In genomic region chr2:212728717-212729116, GRCh38 we compare ENCODE assay signal across 37 cellular contexts.
A peak's percentile ranks its signal among the peaks of the same experiment; 100 is the strongest.
DNase-seq lines count a peak whose midpoint lies in the region; ATAC-seq, FAIRE-seq and TF ChIP-seq lines count a peak whose summit lies in the region.
"Had no signal": no experiment of that assay in that cellular context is flagged by ENCODE, and none has a peak within 500 bp of the region (broad histone marks: within the 10 kb centered on the region; RNA-seq: fewer than 3 reads in every experiment).

No MANE protein-coding gene starts in this region.

- no peak overlapping the region for H3K4me3 Mint-ChIP-seq in activated CD4-positive, alpha-beta T cell treated with anti-CD3 and anti-CD28 coated beads for 36 hours
- H3K4me3 Mint-ChIP-seq in activated CD8-positive, alpha-beta memory T cell treated with anti-CD3 and anti-CD28 coated beads, Interleukin-2, amount 10 ng/mL, durations not matched to agents 7 days and 5 days: no peak overlapping the region
- H3K4me3 Mint-ChIP-seq: B cell; CD14-positive monocyte; CD4-positive, alpha-beta memory T cell; CD4-positive, alpha-beta T cell; CD8-positive, alpha-beta memory T cell; CD8-positive, alpha-beta T cell had no signal

- POLR2A ChIA-PET in HepG2 (lab: Yijun Ruan, JAX): no interaction called here
- POLR2A ChIA-PET in GM12878 (lab: Charles Lee): no interaction called here
- POLR2A ChIA-PET in activated CD4-positive, alpha-beta T cell treated with anti-CD3 and anti-CD28 coated beads for 36 hours (lab: Charles Lee): no interaction called here

- intact Hi-C loops in HepG2 (cut with micrococcal nuclease; ENCODE audit: unreplicated experiment): no loop called here
- intact Hi-C loops in right lobe of liver (cut with DNase I): no loop called here
- intact Hi-C loops in GM12878 (cut with micrococcal nuclease; ENCODE audit: unreplicated experiment): no loop called here
- intact Hi-C loops in activated CD4-positive, alpha-beta T cell treated with anti-CD3 and anti-CD28 coated beads for 36 hours (cut with DNase I, micrococcal nuclease): no loop called here

- BruUV-seq in HepG2 (replicated peaks; lab: Mats Ljungman, UMichigan): no TSS peak
- no TSS peak for BruUV-seq in GM12878 (replicated peaks; lab: Mats Ljungman, UMichigan)

- TF ChIP-seq RAD21 in HepG2 (CRISPR knock-in tag; IDR thresholded peaks at IDR 0.05) (no peak), GM12878 (IDR thresholded peaks at IDR 0.05; ENCODE audit: insufficient read depth, low read depth, low read length) (no peak), neural cell (conservative IDR thresholded peaks at IDR 0.05) (no peak)

- no peaks in the 10 kb centered on the region for H3K36me3 Mint-ChIP-seq in activated CD4-positive, alpha-beta T cell treated with anti-CD3 and anti-CD28 coated beads for 36 hours (ENCODE audit: low read depth)
- H3K36me3 Mint-ChIP-seq in activated CD8-positive, alpha-beta memory T cell treated with anti-CD3 and anti-CD28 coated beads, Interleukin-2, amount 10 ng/mL, durations not matched to agents 7 days and 5 days: no peaks in the 10 kb centered on the region
- H3K36me3 Mint-ChIP-seq: CD14-positive monocyte; CD8-positive, alpha-beta memory T cell; CD8-positive, alpha-beta T cell had no signal

- H3K4me1 ChIP-seq in HepG2 (ENCODE audit: insufficient read depth, low read length) (no peaks in the 10 kb centered on the region), right lobe of liver (no peaks in the 10 kb centered on the region), GM12878 (ENCODE audit: control insufficient read depth, insufficient read depth, low read length) (peaks cover 16% of the 10 kb centered on the region)
- H3K4me1 ChIP-seq: A549; BE2C; BLaER1; BLaER1 treated with 17β-estradiol and CSF1 and Interleukin-3, amounts not matched to agents 10 nM and 100 nM; Caco-2 had no signal

- TF ChIP-seq POLR2A in HepG2 (IDR thresholded peaks at IDR 0.05; ENCODE audit: insufficient read depth in 1 of 2, low read depth in 2 of 2, low read length in 2 of 2): no peak
- no peak for TF ChIP-seq POLR2A in right lobe of liver (IDR thresholded peaks at IDR 0.05)
- TF ChIP-seq POLR2A in GM12878 (IDR thresholded peaks at IDR 0.05; ENCODE audit: low read depth, low read length): no peak

- SMC1A ChIA-PET in GM12878 (lab: Charles Lee; ENCODE audit: uncharacterized antibody, unreplicated experiment): interaction anchor here (0.7 to 1.1 kb wide), 3 partner anchors 9 to 40 kb away, joined by 3 to 4 read pairs (median 3); no protein-coding TSS in a partner anchor

- ATAC-seq in HepG2 (no peak), right lobe of liver (no peak), GM12878 (no peak)
- no peak for ATAC-seq in activated CD4-positive, alpha-beta T cell treated with anti-CD3 and anti-CD28 coated beads for 36 hours
- ATAC-seq in activated CD8-positive, alpha-beta memory T cell treated with anti-CD3 and anti-CD28 coated beads, Interleukin-2, amount 10 ng/mL, durations not matched to agents 7 days and 5 days: no peak
- ATAC-seq: A549; CD8-positive, alpha-beta T cell had no signal

- H3K27me3 ChIP-seq in HepG2 (ENCODE audit: control insufficient read depth in 1 of 2, insufficient read depth in 2 of 2, low read length in 2 of 2) (no peaks in the 10 kb centered on the region), right lobe of liver (no peaks in the 10 kb centered on the region), GM12878 (replicated peaks in 1 of 2; ENCODE audit: control insufficient read depth in 2 of 2, insufficient read depth in 2 of 2, low read length in 1 of 2) (no peaks in the 10 kb centered on the region), neural cell (ENCODE audit: insufficient read depth, low read depth, low read length) (no peaks in the 10 kb centered on the region)
- H3K27me3 ChIP-seq: BE2C; BLaER1; BLaER1 treated with 17β-estradiol and CSF1 and Interleukin-3, amounts not matched to agents 10 nM and 100 nM had no signal

- no peak overlapping the region for H3K27ac Mint-ChIP-seq in activated CD4-positive, alpha-beta T cell treated with anti-CD3 and anti-CD28 coated beads for 36 hours
- H3K27ac Mint-ChIP-seq in activated CD8-positive, alpha-beta memory T cell treated with anti-CD3 and anti-CD28 coated beads, Interleukin-2, amount 10 ng/mL, durations not matched to agents 7 days and 5 days: no peak overlapping the region
- H3K27ac Mint-ChIP-seq: B cell; CD14-positive monocyte; CD4-positive, alpha-beta memory T cell; CD4-positive, alpha-beta T cell; CD8-positive, alpha-beta memory T cell; CD8-positive, alpha-beta T cell had no signal

- H2AFZ ChIP-seq in HepG2 (ENCODE audit: low read length): no peak overlapping the region
- H2AFZ ChIP-seq in GM12878 (ENCODE audit: control insufficient read depth, low read depth, low read length): no peak overlapping the region
- no peak overlapping the region for H2AFZ ChIP-seq in neural cell (ENCODE audit: low read depth, low read length)

- H3K79me2 ChIP-seq in HepG2 (ENCODE audit: insufficient read depth, low read length) (no peaks in the 10 kb centered on the region), GM12878 (ENCODE audit: control insufficient read depth, insufficient read depth, low read length) (no peaks in the 10 kb centered on the region), neural cell (replicated peaks; ENCODE audit: insufficient read depth, low read length) (no peaks in the 10 kb centered on the region)

- H3K4me1 Mint-ChIP-seq in activated CD4-positive, alpha-beta T cell treated with anti-CD3 and anti-CD28 coated beads for 36 hours: peaks cover 20% of the 10 kb centered on the region
- H3K4me1 Mint-ChIP-seq in activated CD8-positive, alpha-beta memory T cell treated with anti-CD3 and anti-CD28 coated beads, Interleukin-2, amount 10 ng/mL, durations not matched to agents 7 days and 5 days: peaks cover 8% of the 10 kb centered on the region
- H3K4me1 Mint-ChIP-seq: B cell; CD14-positive monocyte; CD4-positive, alpha-beta memory T cell had no signal

- H3K36me3 ChIP-seq in HepG2 (replicated peaks in 1 of 2; ENCODE audit: control insufficient read depth in 1 of 2, insufficient read depth in 2 of 2, low read length in 2 of 2) (no peaks in the 10 kb centered on the region), right lobe of liver (no peaks in the 10 kb centered on the region), GM12878 (ENCODE audit: control insufficient read depth in 2 of 2, insufficient read depth in 2 of 2, low read length in 1 of 2) (no peaks in the 10 kb centered on the region), neural cell (ENCODE audit: insufficient read depth, low read length) (no peaks in the 10 kb centered on the region)
- H3K36me3 ChIP-seq: BE2C; BLaER1; BLaER1 treated with 17β-estradiol and CSF1 and Interleukin-3, amounts not matched to agents 10 nM and 100 nM had no signal

- H4K20me1 ChIP-seq in HepG2 (ENCODE audit: insufficient read depth, low read length) (no peaks in the 10 kb centered on the region), GM12878 (ENCODE audit: control insufficient read depth, insufficient read depth) (no peaks in the 10 kb centered on the region), neural cell (ENCODE audit: insufficient read depth) (no peaks in the 10 kb centered on the region)
- H4K20me1 ChIP-seq: BLaER1; BLaER1 treated with 17β-estradiol and CSF1 and Interleukin-3, amounts not matched to agents 10 nM and 100 nM had no signal

- H3K4me3 ChIP-seq in HepG2 (replicated peaks in 1 of 3; ENCODE audit: insufficient read depth in 1 of 3, low read depth in 2 of 3, low read length in 3 of 3) (no peak overlapping the region), right lobe of liver (no peak overlapping the region), GM12878 (no peak overlapping the region), neural cell (ENCODE audit: low read length) (no peak overlapping the region)
- H3K4me3 ChIP-seq: A549; BLaER1; BLaER1 treated with 17β-estradiol and CSF1 and Interleukin-3, amounts not matched to agents 10 nM and 100 nM had no signal

- TF ChIP-seq EP300 in HepG2 (IDR thresholded peaks at IDR 0.05; ENCODE audit: low read depth in 2 of 2, low read length in 2 of 2) (no peak), HepG2 (CRISPR knock-in tag; IDR thresholded peaks at IDR 0.05; ENCODE audit: borderline replicate concordance) (no peak), GM12878 (IDR thresholded peaks at IDR 0.05; ENCODE audit: borderline replicate concordance in 1 of 2, control insufficient read depth in 1 of 2, low read depth in 2 of 2, low read length in 2 of 2) (no peak), neural cell (conservative IDR thresholded peaks at IDR 0.05; ENCODE audit: poor library complexity, severe bottlenecking) (peak; percentile 79)

- TF ChIP-seq CTCF in HepG2 (CRISPR knock-in tag; IDR thresholded peaks at IDR 0.05): no peak
- TF ChIP-seq CTCF in right lobe of liver (IDR thresholded peaks at IDR 0.05): no peak
- no peak for TF ChIP-seq CTCF in GM12878 (IDR thresholded peaks at IDR 0.05 in 2 of 3, conservative IDR thresholded peaks at IDR 0.05 in 1 of 3; ENCODE audit: control insufficient read depth in 2 of 3, extremely low read depth in 1 of 3, insufficient read depth in 1 of 3, low read depth in 3 of 3, low read length in 3 of 3)
- TF ChIP-seq CTCF in neural cell (IDR thresholded peaks at IDR 0.05; ENCODE audit: poor library complexity, severe bottlenecking): no peak

- H3F3A ChIP-seq in neural cell (ENCODE audit: insufficient read depth, low read length, poor library complexity, severe bottlenecking): no peaks in the 10 kb centered on the region

- H3K9ac ChIP-seq in HepG2 (ENCODE audit: insufficient read depth, low read depth, low read length) (no peak overlapping the region), GM12878 (ENCODE audit: control insufficient read depth, insufficient read depth, low read length) (no peak overlapping the region), neural cell (ENCODE audit: low read length) (no peak overlapping the region)
- H3K9ac ChIP-seq: BLaER1; BLaER1 treated with 17β-estradiol and CSF1 and Interleukin-3, amounts not matched to agents 10 nM and 100 nM had no signal

- no peaks in the 10 kb centered on the region for H3K27me3 Mint-ChIP-seq in activated CD4-positive, alpha-beta T cell treated with anti-CD3 and anti-CD28 coated beads for 36 hours
- H3K27me3 Mint-ChIP-seq in activated CD8-positive, alpha-beta memory T cell treated with anti-CD3 and anti-CD28 coated beads, Interleukin-2, amount 10 ng/mL, durations not matched to agents 7 days and 5 days: no peaks in the 10 kb centered on the region
- H3K27me3 Mint-ChIP-seq: CD4-positive, alpha-beta T cell; CD4-positive, CD25-positive, alpha-beta regulatory T cell had no signal

- no peak overlapping the region for H3K4me2 ChIP-seq in HepG2 (ENCODE audit: low read depth, low read length)
- H3K4me2 ChIP-seq in GM12878 (ENCODE audit: control insufficient read depth, insufficient read depth): no peak overlapping the region
- H3K4me2 ChIP-seq in neural cell (ENCODE audit: low read length): no peak overlapping the region
- H3K4me2 ChIP-seq: A549; BLaER1; BLaER1 treated with 17β-estradiol and CSF1 and Interleukin-3, amounts not matched to agents 10 nM and 100 nM had no signal

- H3K9me3 ChIP-seq in HepG2 (ENCODE audit: low read length): no peaks in the 10 kb centered on the region
- H3K9me3 ChIP-seq in right lobe of liver: no peaks in the 10 kb centered on the region
- peaks cover 4% of the 10 kb centered on the region for H3K9me3 ChIP-seq in GM12878 (replicated peaks; ENCODE audit: control insufficient read depth, insufficient read depth, low read length)
- no peaks in the 10 kb centered on the region for H3K9me3 ChIP-seq in neural cell (ENCODE audit: low read length)
- H3K9me3 ChIP-seq: A549; BE2C; BLaER1; BLaER1 treated with 17β-estradiol and CSF1 and Interleukin-3, amounts not matched to agents 10 nM and 100 nM; Caco-2 had no signal

- RAD21 ChIA-PET in GM12878 (lab: Charles Lee; ENCODE audit: unreplicated experiment): no interaction called here

- in situ Hi-C loops in HepG2 (cut with HindIII; ENCODE audit: extremely low pct_ligation_motif_present, low pct_unique_long_range_greater_than_20kb) (no loop called here), GM12878 (cut with MboI) (no loop called here)

- peaks cover 6% of the 10 kb centered on the region for H3K9me3 Mint-ChIP-seq in activated CD4-positive, alpha-beta T cell treated with anti-CD3 and anti-CD28 coated beads for 36 hours (ENCODE audit: low read depth)
- H3K9me3 Mint-ChIP-seq in activated CD8-positive, alpha-beta memory T cell treated with anti-CD3 and anti-CD28 coated beads, Interleukin-2, amount 10 ng/mL, durations not matched to agents 7 days and 5 days (ENCODE audit: low read depth): no peaks in the 10 kb centered on the region
- H3K9me3 Mint-ChIP-seq: CD4-positive, alpha-beta T cell; CD8-positive, alpha-beta memory T cell; CD8-positive, alpha-beta T cell had no signal

- DNase-seq in HepG2 (ENCODE audit: low spot score) (no peak), right lobe of liver (no peak), GM18507 (ENCODE audit: extremely low spot score, insufficient read length, low read depth) (no peak), GM12878 (ENCODE audit: low read depth, low spot score) (no peak), NCI-H2029 treated with DMSO at 0.1 percent for 48 hours (lab: John Stamatoyannopoulos, UW) (no peak)
- DNase-seq in activated CD4-positive, alpha-beta T cell treated with anti-CD3 and anti-CD28 coated beads for 36 hours: no peak
- DNase-seq in activated CD8-positive, alpha-beta memory T cell treated with anti-CD3 and anti-CD28 coated beads, Interleukin-2, amount 10 ng/mL, durations not matched to agents 7 days and 5 days: no peak
- DNase-seq: 8988T; ACHN; AML-193; BE2C; C1 segment of cervical spinal cord; Caco-2; Calu3; CD4-positive, alpha-beta memory T cell; CD4-positive, alpha-beta T cell; CD4-positive, CD25-positive, alpha-beta regulatory T cell; CD8-positive, alpha-beta memory T cell; CD8-positive, alpha-beta T cell; COR-L47; DMS 273 treated with DMSO at 0.1 percent for 48 hours; DMS153; DMS53; DMS79; DMS79 treated with DMSO at 0.1 percent for 48 hours; DND-41; EL had no signal

- CTCF ChIA-PET in HepG2 (lab: Yijun Ruan, JAX; ENCODE audit: low intra/inter-chr PET ratio, low total read pairs) (no interaction called here), GM12878 (lab: Yijun Ruan, JAX) (no interaction called here)
- CTCF ChIA-PET in activated CD4-positive, alpha-beta T cell treated with anti-CD3 and anti-CD28 coated beads for 36 hours (lab: Charles Lee): interaction anchor here (0.7 kb wide), 1 partner anchor 124 kb away, joined by 3 read pairs; no protein-coding TSS in a partner anchor
- CTCF ChIA-PET in activated CD8-positive, alpha-beta memory T cell treated with anti-CD3 and anti-CD28 coated beads, Interleukin-2, amount 10 ng/mL, durations not matched to agents 7 days and 5 days (lab: Charles Lee): no interaction called here

- WGBS in HepG2 (ENCODE audit: low lambda C conversion rate): 0% methylated on average over 1 of the region's 1 CpG
- 33% methylated on average over 1 of the region's 1 CpG for WGBS in right lobe of liver (ENCODE audit: insufficient coverage, low coverage, low lambda C conversion rate, missing lambda C conversion rate)
- WGBS in GM12878 (ENCODE audit: insufficient coverage, insufficient replicate concordance, low lambda C conversion rate, missing lambda C conversion rate): 94% methylated on average over 1 of the region's 1 CpG

- H3K9me2 ChIP-seq in neural cell (ENCODE audit: insufficient read depth, low read length): peaks cover 4% of the 10 kb centered on the region

- FAIRE-seq in HepG2 (lab: Jason Lieb, UNC) (no peak), GM18507 (lab: Jason Lieb, UNC) (peak; percentile 69), GM12878 (lab: Jason Lieb, UNC) (no peak)
- FAIRE-seq: A204.1, A549, D721Med had no signal

- no peak overlapping the region for H3K27ac ChIP-seq in HepG2 (ENCODE audit: extremely low read length, insufficient read depth, low read length)
- H3K27ac ChIP-seq in right lobe of liver: no peak overlapping the region
- no peak overlapping the region for H3K27ac ChIP-seq in GM12878 (ENCODE audit: control insufficient read depth, insufficient read depth)
- H3K27ac ChIP-seq in neural cell (ENCODE audit: low read length): peak overlapping the region; percentile 48
- H3K27ac ChIP-seq: 22Rv1; A549; BLaER1; BLaER1 treated with 17β-estradiol and CSF1 and Interleukin-3, amounts not matched to agents 10 nM and 100 nM; C4-2B had no signal

Comparison
In these comparisons a context has a peak if more than half of its experiments do, and no peak if none do; other contexts are left out.
1. Of the 75 proteins assayed by ChIP-seq in both HepG2 and GM12878: peak only in HepG2: none; only in GM12878: CREM; in both: none; in neither: 72; mixed calls (peak in some experiments, not most) for 2.